Comparison of ENCODE assay signal across 26 cellular contexts in genomic region chr9:114879165-114879564, GRCh38. TPM values are rescaled to one million over a fixed set of nuclear protein-coding genes. Genes with fewer than 3 reads are reported as not detected.
"Had no signal": no experiment of that assay in that cellular context is flagged by ENCODE, and none has a peak within 500 bp of the region (broad histone marks: within the 10 kb centered on the region; RNA-seq: fewer than 3 reads in every experiment).

No MANE protein-coding gene starts in this region.

- H3K36me3 ChIP-seq: ascending aorta, WERI-Rb-1 had no signal

- H3K4me1 ChIP-seq: ascending aorta, body of pancreas had no signal

- H3K9ac ChIP-seq: SK-N-SH had no signal

- H3K27me3 ChIP-seq: ascending aorta, body of pancreas had no signal

- H3K9me3 ChIP-seq: ascending aorta, body of pancreas had no signal

- H3K27ac ChIP-seq: ascending aorta, body of pancreas, WERI-Rb-1 had no signal

- H3K4me2 ChIP-seq: SK-N-SH had no signal

- DNase-seq: activated CD4-positive, alpha-beta T cell treated with anti-CD3 and anti-CD28 coated beads for 36 hours; activated CD8-positive, alpha-beta memory T cell treated with anti-CD3 and anti-CD28 coated beads, Interleukin-2, amount 50 U/mL, for 4 hours; activated CD8-positive, alpha-beta T cell treated with anti-CD3 and anti-CD28 coated beads for 36 hours; activated naive CD4-positive, alpha-beta T cell; activated naive CD8-positive, alpha-beta T cell treated with anti-CD3 and anti-CD28 coated beads, Interleukin-2, amount 50 U/mL, for 24 hours; activated T-cell treated with anti-CD3 and anti-CD28 coated beads, Interleukin-2, amount 50 U/mL, for 72 hours; amniotic stem cell; body of pancreas; Kasumi-1; KBM-7; NCI-H1092; NCI-H1417; NCI-H1930; NCI-H2171; NCI-H2227 treated with DMSO at 0.1 percent for 48 hours; NCI-H526 treated with DMSO at 0.1 percent for 48 hours; NCI-H82; NK-92 treated with Interleukin-12 subunit alpha and Interleukin-12 subunit beta, amount 100 ng/mL, for 24 hours; PC-3; SK-N-SH; T-helper 1 cell; WERI-Rb-1 had no signal

- H3K4me3 ChIP-seq: ascending aorta, body of pancreas had no signal

- ATAC-seq: activated CD4-positive, alpha-beta T cell treated with anti-CD3 and anti-CD28 coated beads for 36 hours; activated T-cell treated with anti-CD3 and anti-CD28 coated beads, Interleukin-2, amount 50 U/mL, for 72 hours; body of pancreas; PC-3 had no signal

RNA-seq across cellular contexts. Expression of gene TNFSF8, which starts 51.2 kb away (rescaled TPM):
- total RNA-seq: bronchial epithelial cell, MCF 10A, NCI-H460, PC-3 had no signal
